ENCODE assay signal across 1 cellular context in genomic region chr22:28978158-28978557, GRCh38.
TF ChIP-seq lines count a peak whose summit lies in the region.

No MANE protein-coding gene starts in this region.

TF ChIP-seq in GM12878, 131 proteins besides CTCF, POLR2A, EP300 and RAD21 (continued from another document):
- TF ChIP-seq HSF1 (IDR thresholded peaks at IDR 0.05; ENCODE audit: low read depth, low read length) (no peak), MEF2B (IDR thresholded peaks at IDR 0.05; ENCODE audit: partially characterized antibody, poor library complexity, severe bottlenecking) (peak; percentile 51)
